Comparison of ENCODE assay signal across 18 cellular contexts in genomic region chr12:43273467-43273866, GRCh38.
"Had no signal": no experiment of that assay in that cellular context is flagged by ENCODE, and none has a peak within 500 bp of the region (broad histone marks: within the 10 kb centered on the region; RNA-seq: fewer than 3 reads in every experiment).

No MANE protein-coding gene starts in this region.

- H3K4me3 ChIP-seq: esophagus muscularis mucosa, lung, mucosa of descending colon, suprapubic skin had no signal

- H3K9me3 ChIP-seq: esophagus muscularis mucosa, mucosa of descending colon, suprapubic skin had no signal

- H3K36me3 ChIP-seq: brain microvascular endothelial cell, esophagus muscularis mucosa, suprapubic skin had no signal

- H3K27me3 ChIP-seq: brain microvascular endothelial cell, esophagus muscularis mucosa, suprapubic skin had no signal

- ATAC-seq: activated CD8-positive, alpha-beta memory T cell treated with anti-CD3 and anti-CD28 coated beads, Interleukin-2, amount 10 ng/mL, durations not matched to agents 7 days and 5 days; activated naive CD4-positive, alpha-beta T cell treated with anti-CD3 and anti-CD28 coated beads, Interleukin-2, amount 50 U/mL, for 72 hours; mucosa of descending colon; naive thymus-derived CD8-positive, alpha-beta T cell; stimulated activated naive CD8-positive, alpha-beta T cell treated with anti-CD3 and anti-CD28 coated beads, Interleukin-15, Interleukin-2, amounts not matched to agents 100 U/mL and 50 U/mL, for 24 hours had no signal

- H3K27ac ChIP-seq: brain microvascular endothelial cell, esophagus muscularis mucosa had no signal

- H3K4me1 ChIP-seq: esophagus muscularis mucosa had no signal

- DNase-seq: activated CD4-positive, alpha-beta T cell treated with anti-CD3 and anti-CD28 coated beads, Interleukin-2, amount 50 U/mL, for 48 hours; activated CD4-positive, CD25-positive, alpha-beta regulatory T cell treated with anti-CD3 and anti-CD28 coated beads, Interleukin-2, amount 50 U/mL, for 72 hours; activated CD8-positive, alpha-beta memory T cell treated with anti-CD3 and anti-CD28 coated beads, Interleukin-2, amount 10 ng/mL, durations not matched to agents 7 days and 5 days; activated effector memory CD4-positive, alpha-beta T cell treated with anti-CD3 and anti-CD28 coated beads, Interleukin-2, amount 50 U/mL, for 16 hours; activated T-cell treated with anti-CD3 and anti-CD28 coated beads, Interleukin-2, amount 50 U/mL, for 24 hours; amniotic stem cell; brain microvascular endothelial cell; endodermal cell; mucosa of descending colon; naive thymus-derived CD8-positive, alpha-beta T cell; occipital lobe; stimulated activated CD4-positive, alpha-beta T cell treated with anti-CD3 and anti-CD28 coated beads, Interleukin-4, amount 100 ng/mL, for 1 hour; stimulated activated CD8-positive, alpha-beta memory T cell treated with anti-CD3 and anti-CD28 coated beads, Interleukin-4, amount 100 ng/mL, for 48 hours; stimulated activated naive CD8-positive, alpha-beta T cell treated with anti-CD3 and anti-CD28 coated beads, Interleukin-15, Interleukin-2, amounts not matched to agents 100 U/mL and 50 U/mL, for 24 hours had no signal
